In genomic region chr7:113086928-113087277, GRCh38 we compare ENCODE assay signal across 11 cellular contexts. TPM values are rescaled to one million over a fixed set of nuclear protein-coding genes. Genes with fewer than 3 reads are reported as not detected.
DNase-seq lines count a peak whose midpoint lies in the region; ATAC-seq, FAIRE-seq and TF ChIP-seq lines count a peak whose summit lies in the region.
"Had no signal": no experiment of that assay in that cellular context is flagged by ENCODE, and none has a peak within 500 bp of the region (broad histone marks: within the 10 kb centered on the region; RNA-seq: fewer than 3 reads in every experiment).

No MANE protein-coding gene starts in this region.

- H2BK12ac ChIP-seq in mesenchymal stem cell (ENCODE audit: low read length in 2 of 2) = no peak overlapping the region

- no peak overlapping the region for H3K4ac ChIP-seq in mesenchymal stem cell (ENCODE audit: low read depth in 1 of 2, low read length in 2 of 2)

- H3K36me3 Mint-ChIP-seq in activated T-cell treated with anti-CD3 and anti-CD28 coated beads, Interleukin-2, amount 50 U/mL, for 72 hours (ENCODE audit: insufficient read depth in 2 of 2) = peaks cover 0 to 3% of the 10 kb centered on the region in 2 donors

- POLR2A ChIA-PET in RWPE1 (lab: Yijun Ruan, JAX; ENCODE audit: low non-redundant PET) = no interaction called here

- no peak overlapping the region for H3K14ac ChIP-seq in mesenchymal stem cell (ENCODE audit: low read length in 2 of 2)

- CTCF ChIA-PET in RWPE1 (lab: Yijun Ruan, JAX) = interaction anchor here (0.6 kb wide), 1 partner anchor 147 kb away, joined by 3 read pairs; a partner anchor contains a TSS

- no peak overlapping the region for H2BK15ac ChIP-seq in mesenchymal stem cell (ENCODE audit: low read depth, poor library complexity, severe bottlenecking)

- H3K27me3 ChIP-seq in bronchial epithelial cell (ENCODE audit: control insufficient read depth, insufficient read depth, low read length) (no peaks in the 10 kb centered on the region), mesenchymal stem cell (ENCODE audit: control insufficient read depth in 1 of 2, insufficient read depth in 1 of 2, low read length in 2 of 2) (no peaks in the 10 kb centered on the region), tibial nerve (no peaks in the 10 kb centered on the region)

- no peaks in the 10 kb centered on the region for H3K36me3 ChIP-seq in bronchial epithelial cell (ENCODE audit: control insufficient read depth, insufficient read depth, low read length)
- H3K36me3 ChIP-seq in mesenchymal stem cell (ENCODE audit: control insufficient read depth in 1 of 2, insufficient read depth in 2 of 2, low read depth in 1 of 2, low read length in 2 of 2) = no peaks in the 10 kb centered on the region
- H3K36me3 ChIP-seq in tibial nerve = no peaks in the 10 kb centered on the region

- DNase-seq in activated T-cell treated with anti-CD3 and anti-CD28 coated beads, Interleukin-2, amount 50 U/mL, for 72 hours = no peak
- DNase-seq in activated T-cell treated with anti-CD3 and anti-CD28 coated beads, Interleukin-2, amount 50 U/mL, for 1 hour = no peak
- DNase-seq in bronchial epithelial cell (ENCODE audit: low read depth) (peak; percentile 70), mesenchymal stem cell (no peak), tibial nerve (ENCODE audit: low spot score in 2 of 2) (no peak), RWPE1 (ENCODE audit: low spot score) (no peak), NCI-H2227 treated with DMSO at 0.1 percent for 48 hours (lab: John Stamatoyannopoulos, UW) (no peak)
- DNase-seq: effector memory CD4-positive, alpha-beta T cell had no signal

- H3K27me3 Mint-ChIP-seq in activated T-cell treated with anti-CD3 and anti-CD28 coated beads, Interleukin-2, amount 50 U/mL, for 72 hours (ENCODE audit: low read depth) = peaks cover 62% of the 10 kb centered on the region

- no peak overlapping the region for H3K23ac ChIP-seq in mesenchymal stem cell (ENCODE audit: low read length in 2 of 2)

- H2BK120ac ChIP-seq in mesenchymal stem cell (ENCODE audit: low read depth, low read length) = peak overlapping the region; percentile 83

- TF ChIP-seq CTCF in bronchial epithelial cell (IDR thresholded peaks at IDR 0.05; ENCODE audit: insufficient read depth, low read length, severe bottlenecking) = no peak
- TF ChIP-seq CTCF in tibial nerve (IDR thresholded peaks at IDR 0.05) = no peak
- TF ChIP-seq CTCF in RWPE1 (conservative IDR thresholded peaks at IDR 0.05; ENCODE audit: low read depth) = no peak

- peak overlapping the region; percentile 65 for H3K4me3 ChIP-seq in bronchial epithelial cell (ENCODE audit: low read depth, low read length)
- peak overlapping the region in 1 of 2 experiments; percentile 85 for H3K4me3 ChIP-seq in mesenchymal stem cell (ENCODE audit: insufficient read depth in 1 of 2, low read depth in 1 of 2, low read length in 2 of 2)
- H3K4me3 ChIP-seq in tibial nerve = peak overlapping the region; percentile 22 to 60 (median 50)

- TF ChIP-seq POLR2A in tibial nerve (IDR thresholded peaks at IDR 0.05) = no peak

- no peak overlapping the region for H4K91ac ChIP-seq in mesenchymal stem cell (ENCODE audit: low read length)

- H3K4me1 ChIP-seq in mesenchymal stem cell (ENCODE audit: control insufficient read depth, insufficient read depth, low read depth, low read length) (peaks cover 5% of the 10 kb centered on the region), tibial nerve (peaks cover 0 to 21% (median 0%) of the 10 kb centered on the region in 4 donors)

- no peak for TF ChIP-seq EP300 in tibial nerve (IDR thresholded peaks at IDR 0.05)

- no peak overlapping the region for H3K27ac Mint-ChIP-seq in activated T-cell treated with anti-CD3 and anti-CD28 coated beads, Interleukin-2, amount 50 U/mL, for 72 hours

- FAIRE-seq in bronchial epithelial cell (lab: Jason Lieb, UNC) = no peak
- FAIRE-seq: small intestine had no signal

- H3K27ac ChIP-seq in mesenchymal stem cell (ENCODE audit: low read length, poor library complexity, severe bottlenecking) = peak overlapping the region; percentile 95
- peak overlapping the region in 3 of 4 donors; percentile 42 to 66 (median 50) for H3K27ac ChIP-seq in tibial nerve
- H3K27ac ChIP-seq in RWPE1 = no peak overlapping the region

- no peaks in the 10 kb centered on the region for H3K79me1 ChIP-seq in mesenchymal stem cell (replicated peaks; ENCODE audit: low read length, poor library complexity, severe bottlenecking)

- peak overlapping the region; percentile 97 for H3K9ac ChIP-seq in mesenchymal stem cell (ENCODE audit: low read length)

- WGBS in mesenchymal stem cell = no CpG with 5 or more reads among the region's 3 CpGs
- 43 to 47% methylated on average over 3 of the region's 3 CpGs for WGBS in tibial nerve, 2 donors

- no peaks in the 10 kb centered on the region for H3K9me3 ChIP-seq in mesenchymal stem cell (ENCODE audit: control insufficient read depth, low read length)
- H3K9me3 ChIP-seq in tibial nerve = no peaks in the 10 kb centered on the region

- ATAC-seq in activated T-cell treated with anti-CD3 and anti-CD28 coated beads, Interleukin-2, amount 50 U/mL, for 72 hours (replicated peaks in 1 of 2) = no peak
- no peak for ATAC-seq in GM19324 (IDR thresholded peaks at IDR 0.05; ENCODE audit: low FRiP score, unreplicated experiment)

- peak overlapping the region; percentile 88 for H2BK5ac ChIP-seq in mesenchymal stem cell (ENCODE audit: low read depth, low read length, poor library complexity, severe bottlenecking)

- H3K18ac ChIP-seq in mesenchymal stem cell (ENCODE audit: low read depth in 1 of 2, low read length in 2 of 2) = no peak overlapping the region

- H3K9me3 Mint-ChIP-seq in activated T-cell treated with anti-CD3 and anti-CD28 coated beads, Interleukin-2, amount 50 U/mL, for 72 hours = peaks cover 0 to 2% of the 10 kb centered on the region in 2 donors

- H4K8ac ChIP-seq in mesenchymal stem cell (ENCODE audit: low read length) = no peak overlapping the region

- H2AFZ ChIP-seq in mesenchymal stem cell (ENCODE audit: low read depth, low read length) = no peak overlapping the region

- H3K4me1 Mint-ChIP-seq in activated T-cell treated with anti-CD3 and anti-CD28 coated beads, Interleukin-2, amount 50 U/mL, for 72 hours (ENCODE audit: low read depth) = peaks cover 5% of the 10 kb centered on the region

- peak overlapping the region; percentile 59 to 71 for H3K4me3 Mint-ChIP-seq in activated T-cell treated with anti-CD3 and anti-CD28 coated beads, Interleukin-2, amount 50 U/mL, for 72 hours

- H2AK5ac ChIP-seq in mesenchymal stem cell (ENCODE audit: low read length, severe bottlenecking) = no peak overlapping the region

- H3K4me2 ChIP-seq in mesenchymal stem cell (ENCODE audit: low read length, poor library complexity, severe bottlenecking) = peak overlapping the region; percentile 96

RNA-seq across cellular contexts. Expression of gene GPR85, which starts 0.3 kb away (rescaled TPM):
- total RNA-seq in activated T-cell treated with anti-CD3 and anti-CD28 coated beads, Interleukin-2, amount 50 U/mL, for 72 hours = not detected
- total RNA-seq in bronchial epithelial cell (0.26 and 0.77 TPM in 2 replicates), tibial nerve (1 to 10 TPM in 1 of 4 donors, under 1 TPM in 1, not detected in 2; 0.90 to 2.8 TPM)
- 0.44 TPM for polyA plus RNA-seq in mesenchymal stem cell (2013, experiment 1 of 2)
- polyA plus RNA-seq in mesenchymal stem cell (2013, experiment 2 of 2) = 0.41 TPM
- total RNA-seq: NCI-H460 had no signal

RNA-seq across cellular contexts. Expression of gene SMIM30, which starts 31.5 kb away (rescaled TPM):
- 10 to 100 TPM; 30.0 to 30.7 TPM for total RNA-seq in activated T-cell treated with anti-CD3 and anti-CD28 coated beads, Interleukin-2, amount 50 U/mL, for 72 hours
- total RNA-seq in bronchial epithelial cell (28.2 and 55.4 TPM in 2 replicates), tibial nerve (10 to 100 TPM; 17.8 to 42.4 (median 25.0) TPM)
- polyA plus RNA-seq in mesenchymal stem cell (2013, experiment 1 of 2) = 131 TPM
- 141 TPM for polyA plus RNA-seq in mesenchymal stem cell (2013, experiment 2 of 2)
